17 cellular contexts compared by ENCODE assay signal in genomic region chr22:27577570-27577969, GRCh38.
"Had no signal": no experiment of that assay in that cellular context is flagged by ENCODE, and none has a peak within 500 bp of the region (broad histone marks: within the 10 kb centered on the region; RNA-seq: fewer than 3 reads in every experiment).

No MANE protein-coding gene starts in this region.

- ATAC-seq: activated CD4-positive, alpha-beta T cell treated with anti-CD3 and anti-CD28 coated beads for 36 hours; activated T-cell treated with anti-CD3 and anti-CD28 coated beads, Interleukin-2, amount 50 U/mL, for 72 hours; effector memory CD8-positive, alpha-beta T cell; left lung; sciatic nerve had no signal

- H3K27me3 ChIP-seq: ascending aorta, testis had no signal

- H3K4me3 ChIP-seq: ascending aorta, left lung, SJSA1, testis had no signal

- H3K9me3 ChIP-seq: ascending aorta, left lung, SJSA1, testis had no signal

- H3K36me3 ChIP-seq: ascending aorta, left lung, SJSA1 had no signal

- H3K4me1 ChIP-seq: ascending aorta, SJSA1 had no signal

- H3K27ac ChIP-seq: ascending aorta, left lung, SJSA1, testis, VCaP had no signal

- DNase-seq: activated CD4-positive, alpha-beta memory T cell treated with anti-CD3 and anti-CD28 coated beads, Interleukin-2, amount 10 ng/mL, durations not matched to agents 7 days and 5 days; activated CD4-positive, alpha-beta T cell treated with anti-CD3 and anti-CD28 coated beads for 36 hours; activated naive CD8-positive, alpha-beta T cell treated with anti-CD3 and anti-CD28 coated beads, Interleukin-2, amount 10 ng/mL, durations not matched to agents 7 days and 5 days; activated T-cell treated with anti-CD3 and anti-CD28 coated beads, Interleukin-2, amount 50 U/mL, for 72 hours; caudate nucleus; cortex of kidney; effector memory CD8-positive, alpha-beta T cell; glutamatergic neuron; left lung; midbrain; stimulated activated CD4-positive, alpha-beta T cell treated with anti-CD3 and anti-CD28 coated beads, Interleukin-4, amount 100 ng/mL, for 24 hours; T-helper 1 cell; testis had no signal
